In the genomic region with DNA sequence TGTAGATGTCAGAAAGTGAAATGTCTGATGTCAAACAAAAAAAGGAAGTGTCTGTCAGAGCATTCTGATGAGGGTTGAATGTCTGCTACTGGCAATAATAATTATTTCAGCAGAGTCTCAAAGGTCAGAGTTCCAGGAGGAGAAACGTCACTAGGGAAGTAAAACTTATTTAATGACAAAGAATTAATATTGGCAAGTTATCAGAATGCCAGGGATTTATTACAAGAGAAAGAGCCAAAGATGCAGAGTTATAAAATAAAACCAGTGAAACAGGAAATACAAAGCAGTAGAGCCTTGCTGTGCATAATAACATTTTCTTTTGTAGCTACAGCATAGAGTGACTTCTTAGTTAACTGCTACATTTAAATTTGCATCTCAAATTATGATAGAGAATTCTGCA, we compare ENCODE assay signal across 25 cellular contexts.
DNase-seq lines count a peak whose midpoint lies in the region; TF ChIP-seq lines count a peak whose summit lies in the region.
"Had no signal": no experiment of that assay in that cellular context is flagged by ENCODE, and none has a peak within 500 bp of the region (broad histone marks: within the 10 kb centered on the region; RNA-seq: fewer than 3 reads in every experiment).

No MANE protein-coding gene starts in this region.

- no peaks in the 10 kb centered on the region for H3K27me3 ChIP-seq in OCI-LY3 (ENCODE audit: low read depth, low read length)
- no peaks in the 10 kb centered on the region for H3K27me3 ChIP-seq in adrenal gland
- H3K27me3 ChIP-seq in ovary = no peaks in the 10 kb centered on the region
- H3K27me3 ChIP-seq in ascending aorta = no peaks in the 10 kb centered on the region
- H3K27me3 ChIP-seq: BE2C, BLaER1 had no signal

- peak overlapping the region; percentile 35 for H3K4me2 ChIP-seq in OCI-LY3 (ENCODE audit: low read length)
- H3K4me2 ChIP-seq: BLaER1 had no signal

- no peak for TF ChIP-seq EP300 in ovary (IDR thresholded peaks at IDR 0.05)

- H3K4me1 ChIP-seq in OCI-LY3 (ENCODE audit: low read length) (peaks cover 16% of the 10 kb centered on the region), adrenal gland (replicated peaks in 1 of 2) (no peaks in the 10 kb centered on the region), ovary (ENCODE audit: insufficient read depth) (no peaks in the 10 kb centered on the region), ascending aorta (no peaks in the 10 kb centered on the region)
- H3K4me1 ChIP-seq: BE2C, BLaER1 had no signal

- H3K27ac ChIP-seq in OCI-LY3 (ENCODE audit: low read length) (no peak overlapping the region), VCaP (peak overlapping the region; percentile 75), adrenal gland (no peak overlapping the region), ovary (no peak overlapping the region), ascending aorta (no peak overlapping the region)
- H3K27ac ChIP-seq: BLaER1 had no signal

- peak; percentile 3 for DNase-seq in putamen (ENCODE audit: low spot score)
- DNase-seq in adrenal gland = no peak
- DNase-seq in ovary = no peak
- no peak for DNase-seq in chondrocyte (ENCODE audit: low spot score)
- DNase-seq in ascending aorta (ENCODE audit: low spot score in 2 of 2) = no peak
- DNase-seq: 8988T; ACHN; BE2C; C1 segment of cervical spinal cord; CD4-positive, alpha-beta memory T cell; CD4-positive, CD25-positive, alpha-beta regulatory T cell; CD8-positive, alpha-beta memory T cell; COR-L47; DMS 273 treated with DMSO at 0.1 percent for 48 hours; DMS153; DMS53; DMS79; DND-41; EL; GDM1 had no signal

- no peak overlapping the region for H3K27ac Mint-ChIP-seq in chondrocyte (ENCODE audit: unreplicated experiment)
- H3K27ac Mint-ChIP-seq: CD14-positive monocyte; CD4-positive, alpha-beta memory T cell; CD4-positive, CD25-positive, alpha-beta regulatory T cell; CD8-positive, alpha-beta memory T cell had no signal

- H3K9me3 Mint-ChIP-seq in chondrocyte (ENCODE audit: low read depth) = peaks cover 26% of the 10 kb centered on the region

- H3K36me3 ChIP-seq in OCI-LY3 (replicated peaks; ENCODE audit: low read depth, low read length) (no peaks in the 10 kb centered on the region), adrenal gland (replicated peaks in 1 of 2) (no peaks in the 10 kb centered on the region), ovary (no peaks in the 10 kb centered on the region), ascending aorta (no peaks in the 10 kb centered on the region)
- H3K36me3 ChIP-seq: BE2C, BLaER1 had no signal

- H3K36me3 Mint-ChIP-seq in chondrocyte (ENCODE audit: low read depth) = no peaks in the 10 kb centered on the region
- H3K36me3 Mint-ChIP-seq: CD14-positive monocyte; CD4-positive, alpha-beta memory T cell; CD4-positive, CD25-positive, alpha-beta regulatory T cell; CD8-positive, alpha-beta memory T cell had no signal

- no peak overlapping the region for H3K9ac ChIP-seq in OCI-LY3 (ENCODE audit: low read length)
- H3K9ac ChIP-seq: BLaER1 had no signal

- H3K9me3 ChIP-seq in OCI-LY3 (ENCODE audit: insufficient read depth, low read length) = no peaks in the 10 kb centered on the region
- no peaks in the 10 kb centered on the region for H3K9me3 ChIP-seq in adrenal gland (replicated peaks in 1 of 3)
- no peaks in the 10 kb centered on the region for H3K9me3 ChIP-seq in ovary
- no peaks in the 10 kb centered on the region for H3K9me3 ChIP-seq in ascending aorta
- H3K9me3 ChIP-seq: BE2C, BLaER1 had no signal

- no peak for TF ChIP-seq CTCF in OCI-LY3 (IDR thresholded peaks at IDR 0.05; ENCODE audit: low read depth, low read length)
- no peak for TF ChIP-seq CTCF in VCaP (conservative IDR thresholded peaks at IDR 0.05)
- no peak for TF ChIP-seq CTCF in adrenal gland (IDR thresholded peaks at IDR 0.05)
- no peak for TF ChIP-seq CTCF in ovary (IDR thresholded peaks at IDR 0.05)
- no peak for TF ChIP-seq CTCF in chondrocyte (IDR thresholded peaks at IDR 0.05)
- no peak for TF ChIP-seq CTCF in ascending aorta (IDR thresholded peaks at IDR 0.05)

- no peaks in the 10 kb centered on the region for H3K79me2 ChIP-seq in OCI-LY3 (ENCODE audit: low read length)

- no peaks in the 10 kb centered on the region for H3K4me1 Mint-ChIP-seq in chondrocyte (ENCODE audit: low read depth)
- H3K4me1 Mint-ChIP-seq: CD14-positive monocyte; CD4-positive, alpha-beta memory T cell; CD4-positive, CD25-positive, alpha-beta regulatory T cell; CD8-positive, alpha-beta memory T cell had no signal

- 0 to 16% (median 12%) methylated on average over 1 of the region's 1 CpG for WGBS in adrenal gland, 4 donors
- WGBS in ovary, 3 donors = 0 to 25% (median 14%) methylated on average over 1 of the region's 1 CpG

- no peaks in the 10 kb centered on the region for H3K27me3 Mint-ChIP-seq in chondrocyte (ENCODE audit: low read depth)
- H3K27me3 Mint-ChIP-seq: CD4-positive, alpha-beta memory T cell; CD4-positive, CD25-positive, alpha-beta regulatory T cell; CD8-positive, alpha-beta memory T cell had no signal

- H3K4me3 ChIP-seq in OCI-LY3 (ENCODE audit: low read length) = no peak overlapping the region
- H3K4me3 ChIP-seq in adrenal gland = no peak overlapping the region
- no peak overlapping the region for H3K4me3 ChIP-seq in ovary
- no peak overlapping the region for H3K4me3 ChIP-seq in ascending aorta
- H3K4me3 ChIP-seq: BLaER1, GM12878 had no signal

- intact Hi-C loops in adrenal gland (cut with DNase I) (no loop called here), ovary (cut with DNase I) (no loop called here), ascending aorta (cut with DNase I) (no loop called here)

- no peak overlapping the region for H2AFZ ChIP-seq in OCI-LY3 (ENCODE audit: low read depth, low read length)

- no peaks in the 10 kb centered on the region for H4K20me1 ChIP-seq in OCI-LY3 (ENCODE audit: insufficient read depth, low read length)
- H4K20me1 ChIP-seq: BLaER1 had no signal

- no peak for TF ChIP-seq POLR2A in adrenal gland (IDR thresholded peaks at IDR 0.05)
- no peak for TF ChIP-seq POLR2A in ovary (IDR thresholded peaks at IDR 0.05)

- no peak overlapping the region for H3K4me3 Mint-ChIP-seq in chondrocyte (ENCODE audit: unreplicated experiment)
- H3K4me3 Mint-ChIP-seq: CD14-positive monocyte; CD4-positive, alpha-beta memory T cell; CD4-positive, CD25-positive, alpha-beta regulatory T cell; CD8-positive, alpha-beta memory T cell had no signal
